Comparison of ENCODE assay signal across 8 cellular contexts in genomic region chr1:210234254-210234747, GRCh38. TPM values are rescaled to one million over a fixed set of nuclear protein-coding genes. Genes with fewer than 3 reads are reported as not detected.
DNase-seq lines count a peak whose midpoint lies in the region; ATAC-seq and TF ChIP-seq lines count a peak whose summit lies in the region.

No MANE protein-coding gene starts in this region.

- H3K4me3 ChIP-seq in PC-9 (peak overlapping the region; percentile 96), fibroblast of the aortic adventitia (ENCODE audit: low read depth, low read length) (peak overlapping the region; percentile 74), gastrocnemius medialis (peak overlapping the region; percentile 56 to 70 (median 64))

- no peaks in the 10 kb centered on the region for H4K20me1 ChIP-seq in PC-9 (ENCODE audit: insufficient read depth)

- peaks cover 25% of the 10 kb centered on the region for H3F3A ChIP-seq in PC-9 (ENCODE audit: insufficient read depth, low read depth)

- peaks cover 5% of the 10 kb centered on the region for H3K4me1 Mint-ChIP-seq in activated CD4-positive, alpha-beta T cell treated with anti-CD3 and anti-CD28 coated beads, Interleukin-2, amount 10 ng/mL, durations not matched to agents 24 days and 14 days

- H3K4me1 ChIP-seq in PC-9 (replicated peaks; ENCODE audit: insufficient read depth): peaks cover 40% of the 10 kb centered on the region
- peaks cover 0 to 14% of the 10 kb centered on the region in 2 donors for H3K4me1 ChIP-seq in gastrocnemius medialis

- no peaks in the 10 kb centered on the region for H3K9me3 Mint-ChIP-seq in activated CD4-positive, alpha-beta T cell treated with anti-CD3 and anti-CD28 coated beads, Interleukin-2, amount 10 ng/mL, durations not matched to agents 24 days and 14 days

- H3K36me3 ChIP-seq in PC-9 (ENCODE audit: low read depth) (no peaks in the 10 kb centered on the region), gastrocnemius medialis (no peaks in the 10 kb centered on the region)

- H3K4me3 Mint-ChIP-seq in activated CD4-positive, alpha-beta T cell treated with anti-CD3 and anti-CD28 coated beads, Interleukin-2, amount 10 ng/mL, durations not matched to agents 24 days and 14 days: no peak overlapping the region

- BruUV-seq in PC-9 (replicated peaks; lab: Mats Ljungman, UMichigan): TSS peak; percentile 38

- CTCF ChIA-PET in PC-9 (lab: Charles Lee): interaction anchor here (0.6 to 1.4 kb wide), 5 partner anchors 16 to 402 kb away, joined by 3 to 9 read pairs (median 3); no protein-coding TSS in a partner anchor

- H3K27me3 ChIP-seq in PC-9 (ENCODE audit: insufficient read depth, low read depth) (no peaks in the 10 kb centered on the region), gastrocnemius medialis (peaks cover 16 to 42% (median 27%) of the 10 kb centered on the region in 3 donors)

- H2AFZ ChIP-seq in PC-9: peak overlapping the region; percentile 98

- no peak overlapping the region for H3K27ac Mint-ChIP-seq in activated CD4-positive, alpha-beta T cell treated with anti-CD3 and anti-CD28 coated beads, Interleukin-2, amount 10 ng/mL, durations not matched to agents 24 days and 14 days

- no peaks in the 10 kb centered on the region for H3K36me3 Mint-ChIP-seq in activated CD4-positive, alpha-beta T cell treated with anti-CD3 and anti-CD28 coated beads, Interleukin-2, amount 10 ng/mL, durations not matched to agents 24 days and 14 days (ENCODE audit: low read depth)

- TF ChIP-seq POLR2A in gastrocnemius medialis (IDR thresholded peaks at IDR 0.05): no peak

- no peak for ATAC-seq in gastrocnemius medialis
- ATAC-seq in HG03135 (IDR thresholded peaks at IDR 0.05; ENCODE audit: unreplicated experiment): no peak
- ATAC-seq in HG03025 (IDR thresholded peaks at IDR 0.05; ENCODE audit: low FRiP score, unreplicated experiment): no peak

- no peaks in the 10 kb centered on the region; the same call in 1 of the 2 replicates for H3K79me2 ChIP-seq in PC-9 (ENCODE audit: low read depth)

- H3K9me2 ChIP-seq in PC-9 (ENCODE audit: insufficient read depth): no peaks in the 10 kb centered on the region; the same call in 1 of the 2 replicates

- DNase-seq in DMS79 treated with DMSO at 0.1 percent for 48 hours (lab: John Stamatoyannopoulos, UW): peak; percentile 40
- DNase-seq in PC-9: no peak
- DNase-seq in fibroblast of the aortic adventitia (ENCODE audit: low read depth): no peak
- no peak for DNase-seq in gastrocnemius medialis
- no peak for DNase-seq in activated CD4-positive, alpha-beta T cell treated with anti-CD3 and anti-CD28 coated beads, Interleukin-2, amount 10 ng/mL, durations not matched to agents 24 days and 14 days
- DNase-seq in T-helper 9 cell: no peak

- no peak for TF ChIP-seq CTCF in PC-9 (conservative IDR thresholded peaks at IDR 0.05)
- no peak for TF ChIP-seq CTCF in fibroblast of the aortic adventitia (IDR thresholded peaks at IDR 0.05; ENCODE audit: insufficient read depth, low read length)
- TF ChIP-seq CTCF in gastrocnemius medialis (IDR thresholded peaks at IDR 0.05 in 4 of 5, conservative IDR thresholded peaks at IDR 0.05 in 1 of 5): no peak

- POLR2A ChIA-PET in PC-9 (lab: Charles Lee; ENCODE audit: unreplicated experiment): interaction anchor here (0.6 to 1.0 kb wide), 8 partner anchors 11 to 1346 kb away, joined by 3 to 10 read pairs (median 4); no protein-coding TSS in a partner anchor

- peak overlapping the region; percentile 87 for H3K4me2 ChIP-seq in PC-9

- H3K27ac ChIP-seq in PC-9: peak overlapping the region; percentile 41
- peak overlapping the region; percentile 60 to 75 (median 65) for H3K27ac ChIP-seq in gastrocnemius medialis

- H3K9me3 ChIP-seq in PC-9 (ENCODE audit: insufficient read depth, low read depth) (no peaks in the 10 kb centered on the region), gastrocnemius medialis (no peaks in the 10 kb centered on the region)

- intact Hi-C loops in PC-9 (cut with micrococcal nuclease; ENCODE audit: unreplicated experiment) (loop anchor here (1.0 to 10.0 kb wide), 3 partner anchors 17 to 340 kb away; no protein-coding TSS in a partner anchor), gastrocnemius medialis (cut with DNase I; ENCODE audit: low total_unique reads) (no loop called here)
- intact Hi-C loops in activated CD4-positive, alpha-beta T cell treated with anti-CD3 and anti-CD28 coated beads, Interleukin-2, amount 10 ng/mL, durations not matched to agents 24 days and 14 days (cut with micrococcal nuclease): no loop called here

- in situ Hi-C loops in gastrocnemius medialis (cut with MboI; ENCODE audit: low sequenced_read_pairs in 4 of 4): no loop called here

- peaks cover 64% of the 10 kb centered on the region for H3K27me3 Mint-ChIP-seq in activated CD4-positive, alpha-beta T cell treated with anti-CD3 and anti-CD28 coated beads, Interleukin-2, amount 10 ng/mL, durations not matched to agents 24 days and 14 days

RNA-seq across cellular contexts. Expression of gene SERTAD4, which starts 1.7 kb away (rescaled TPM):
- 12.9 and 22.6 TPM in 2 replicates for total RNA-seq in PC-9 (2021)
- total RNA-seq in fibroblast of the aortic adventitia (ENCODE audit: low replicate concordance): 16.7 TPM in 1 of 2 replicates, not detected in the other
- total RNA-seq in gastrocnemius medialis: under 1 TPM in 3 of 4 donors, not detected in 1; 0.10 to 0.41 (median 0.16) TPM
- total RNA-seq in activated CD4-positive, alpha-beta T cell treated with anti-CD3 and anti-CD28 coated beads, Interleukin-2, amount 10 ng/mL, durations not matched to agents 24 days and 14 days: not detected in 2 replicates
